ENCODE assay signal across 17 cellular contexts in the genomic region with DNA sequence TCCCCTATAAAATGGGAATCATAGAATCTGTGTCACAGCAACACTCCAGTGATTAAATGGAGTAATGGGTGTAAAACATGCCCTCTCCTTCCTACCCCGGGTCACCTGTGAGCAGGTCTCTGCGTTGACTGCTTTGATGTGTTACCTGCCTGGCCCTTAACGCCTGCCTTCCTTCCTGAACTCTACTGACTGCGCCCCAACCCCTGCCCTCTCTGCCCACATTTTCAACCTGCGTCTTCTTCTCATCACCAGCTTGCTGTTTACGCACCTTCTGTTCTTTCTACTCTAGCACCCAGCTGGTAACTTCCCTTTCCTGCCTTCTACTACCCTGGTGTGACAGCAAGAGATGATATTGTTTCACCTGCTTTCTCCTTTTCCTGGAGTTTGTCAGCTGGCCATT.
DNase-seq lines count a peak whose midpoint lies in the region; ATAC-seq and TF ChIP-seq lines count a peak whose summit lies in the region.
"Had no signal": no experiment of that assay in that cellular context is flagged by ENCODE, and none has a peak within 500 bp of the region (broad histone marks: within the 10 kb centered on the region; RNA-seq: fewer than 3 reads in every experiment).

No MANE protein-coding gene starts in this region.

- no peaks in the 10 kb centered on the region for H3K27me3 ChIP-seq in naive thymus-derived CD4-positive, alpha-beta T cell (ENCODE audit: control insufficient read depth in 2 of 2, insufficient read depth in 2 of 2, low read length in 2 of 2)
- H3K27me3 ChIP-seq in suprapubic skin, result no peaks in the 10 kb centered on the region
- H3K27me3 ChIP-seq: BLaER1 had no signal

- POLR2A ChIA-PET in activated naive CD8-positive, alpha-beta T cell treated with anti-CD3 and anti-CD28 coated beads, Interleukin-2, amount 10 ng/mL, durations not matched to agents 7 days and 5 days (lab: Charles Lee), result no interaction called here
- POLR2A ChIA-PET in naive thymus-derived CD4-positive, alpha-beta T cell (lab: Charles Lee), result no interaction called here

- CTCF ChIA-PET in naive thymus-derived CD4-positive, alpha-beta T cell (lab: Charles Lee), result no interaction called here

- peaks cover 6% of the 10 kb centered on the region for H3K4me1 Mint-ChIP-seq in activated naive CD8-positive, alpha-beta T cell treated with anti-CD3 and anti-CD28 coated beads, Interleukin-2, amount 10 ng/mL, durations not matched to agents 7 days and 5 days
- H3K4me1 Mint-ChIP-seq in activated naive CD8-positive, alpha-beta T cell treated with anti-CD3 and anti-CD28 coated beads for 36 hours, result peaks cover 4% of the 10 kb centered on the region
- peaks cover 0 to 17% (median 5%) of the 10 kb centered on the region in 7 donors for H3K4me1 Mint-ChIP-seq in naive thymus-derived CD4-positive, alpha-beta T cell
- H3K4me1 Mint-ChIP-seq: CD14-positive monocyte had no signal

- TF ChIP-seq EP300 in suprapubic skin (IDR thresholded peaks at IDR 0.05), result no peak

- no peaks in the 10 kb centered on the region for H3K27me3 Mint-ChIP-seq in activated naive CD8-positive, alpha-beta T cell treated with anti-CD3 and anti-CD28 coated beads, Interleukin-2, amount 10 ng/mL, durations not matched to agents 7 days and 5 days
- no peaks in the 10 kb centered on the region for H3K27me3 Mint-ChIP-seq in activated naive CD8-positive, alpha-beta T cell treated with anti-CD3 and anti-CD28 coated beads for 36 hours
- no peaks in the 10 kb centered on the region for H3K27me3 Mint-ChIP-seq in naive thymus-derived CD4-positive, alpha-beta T cell

- no peak for DNase-seq in activated naive CD8-positive, alpha-beta T cell treated with anti-CD3 and anti-CD28 coated beads, Interleukin-2, amount 10 ng/mL, durations not matched to agents 7 days and 5 days
- no peak for DNase-seq in activated naive CD8-positive, alpha-beta T cell treated with anti-CD3 and anti-CD28 coated beads for 36 hours
- DNase-seq in NCI-H69 (lab: John Stamatoyannopoulos, UW) (peak; percentile 35), amniotic stem cell (lab: John Stamatoyannopoulos, UW) (no peak), suprapubic skin (ENCODE audit: low spot score in 2 of 2) (no peak), iPS-NIHi11 (ENCODE audit: low spot score) (no peak)
- peak in 6 of 9 donors; percentile 10 to 49 (median 34) for DNase-seq in naive thymus-derived CD4-positive, alpha-beta T cell
- DNase-seq in activated CD4-positive, CD25-positive, alpha-beta regulatory T cell treated with anti-CD3 and anti-CD28 coated beads, Interleukin-2, amount 50 U/mL, for 72 hours, result no peak
- DNase-seq: 8988T, Caco-2, DMS79, GDM1, GOT3, H7, IMR-90 had no signal

- no peaks in the 10 kb centered on the region for H3K9me3 ChIP-seq in naive thymus-derived CD4-positive, alpha-beta T cell (ENCODE audit: control insufficient read depth in 2 of 3, low read length in 3 of 3)
- H3K9me3 ChIP-seq in suprapubic skin, result no peaks in the 10 kb centered on the region
- H3K9me3 ChIP-seq: BLaER1, Caco-2 had no signal

- WGBS in suprapubic skin, result 79% methylated on average over 6 of the region's 6 CpGs

- no peak overlapping the region for H3K4me3 ChIP-seq in naive thymus-derived CD4-positive, alpha-beta T cell (ENCODE audit: low read length)
- no peak overlapping the region for H3K4me3 ChIP-seq in suprapubic skin
- H3K4me3 ChIP-seq: BLaER1 had no signal

- peaks cover 15% of the 10 kb centered on the region for H3K36me3 Mint-ChIP-seq in activated naive CD8-positive, alpha-beta T cell treated with anti-CD3 and anti-CD28 coated beads, Interleukin-2, amount 10 ng/mL, durations not matched to agents 7 days and 5 days
- peaks cover 18% of the 10 kb centered on the region for H3K36me3 Mint-ChIP-seq in activated naive CD8-positive, alpha-beta T cell treated with anti-CD3 and anti-CD28 coated beads for 36 hours
- peaks cover 4 to 63% (median 52%) of the 10 kb centered on the region in 5 donors for H3K36me3 Mint-ChIP-seq in naive thymus-derived CD4-positive, alpha-beta T cell

- intact Hi-C loops in naive thymus-derived CD4-positive, alpha-beta T cell (cut with micrococcal nuclease), result no loop called here

- no peak for TF ChIP-seq POLR2A in suprapubic skin (IDR thresholded peaks at IDR 0.05)

- H3K27ac ChIP-seq in naive thymus-derived CD4-positive, alpha-beta T cell (ENCODE audit: low read depth, low read length), result no peak overlapping the region
- H3K27ac ChIP-seq in suprapubic skin, result no peak overlapping the region
- H3K27ac ChIP-seq: BLaER1 had no signal

- peaks cover 3% of the 10 kb centered on the region for H3K9me3 Mint-ChIP-seq in activated naive CD8-positive, alpha-beta T cell treated with anti-CD3 and anti-CD28 coated beads, Interleukin-2, amount 10 ng/mL, durations not matched to agents 7 days and 5 days
- H3K9me3 Mint-ChIP-seq in activated naive CD8-positive, alpha-beta T cell treated with anti-CD3 and anti-CD28 coated beads for 36 hours, result no peaks in the 10 kb centered on the region
- H3K9me3 Mint-ChIP-seq in naive thymus-derived CD4-positive, alpha-beta T cell, result peaks cover 0 to 4% (median 0%) of the 10 kb centered on the region in 11 donors
- H3K9me3 Mint-ChIP-seq: CD14-positive monocyte had no signal

- H3K27ac Mint-ChIP-seq in activated naive CD8-positive, alpha-beta T cell treated with anti-CD3 and anti-CD28 coated beads, Interleukin-2, amount 10 ng/mL, durations not matched to agents 7 days and 5 days, result peak overlapping the region; percentile 30
- no peak overlapping the region for H3K27ac Mint-ChIP-seq in activated naive CD8-positive, alpha-beta T cell treated with anti-CD3 and anti-CD28 coated beads for 36 hours
- peak overlapping the region in 6 of 9 donors; percentile 28 to 88 (median 62) for H3K27ac Mint-ChIP-seq in naive thymus-derived CD4-positive, alpha-beta T cell

- no peaks in the 10 kb centered on the region for H3K36me3 ChIP-seq in naive thymus-derived CD4-positive, alpha-beta T cell (ENCODE audit: control insufficient read depth in 2 of 3, insufficient read depth in 3 of 3, low read length in 3 of 3)
- H3K36me3 ChIP-seq in suprapubic skin, result no peaks in the 10 kb centered on the region

- no peak overlapping the region for H3K4me3 Mint-ChIP-seq in activated naive CD8-positive, alpha-beta T cell treated with anti-CD3 and anti-CD28 coated beads, Interleukin-2, amount 10 ng/mL, durations not matched to agents 7 days and 5 days
- no peak overlapping the region for H3K4me3 Mint-ChIP-seq in activated naive CD8-positive, alpha-beta T cell treated with anti-CD3 and anti-CD28 coated beads for 36 hours
- peak overlapping the region in 3 of 10 donors; percentile 1 to 25 (median 23) for H3K4me3 Mint-ChIP-seq in naive thymus-derived CD4-positive, alpha-beta T cell
- H3K4me3 Mint-ChIP-seq: CD14-positive monocyte had no signal

- ATAC-seq in activated naive CD8-positive, alpha-beta T cell treated with anti-CD3 and anti-CD28 coated beads, Interleukin-2, amount 10 ng/mL, durations not matched to agents 7 days and 5 days (ENCODE audit: low read depth), result no peak
- ATAC-seq in naive thymus-derived CD4-positive, alpha-beta T cell, result peak; percentile 57

- TF ChIP-seq CTCF in suprapubic skin (IDR thresholded peaks at IDR 0.05), result no peak

- H3K4me1 ChIP-seq in naive thymus-derived CD4-positive, alpha-beta T cell (ENCODE audit: control insufficient read depth in 2 of 2, insufficient read depth in 2 of 2, low read length in 2 of 2), result no peaks in the 10 kb centered on the region
- H3K4me1 ChIP-seq in suprapubic skin, result peaks cover 9% of the 10 kb centered on the region
- H3K4me1 ChIP-seq: BLaER1, Caco-2 had no signal

Comparison
In these comparisons a context has a peak if more than half of its experiments do, and no peak if none do; other contexts are left out.
1. DNase-seq: peak in NCI-H69 (single experiment) and naive thymus-derived CD4-positive, alpha-beta T cell (6 of 9); none in activated naive CD8-positive, alpha-beta T cell treated with anti-CD3 and anti-CD28 coated beads, Interleukin-2, amount 10 ng/mL, durations not matched to agents 7 days and 5 days (single experiment), activated naive CD8-positive, alpha-beta T cell treated with anti-CD3 and anti-CD28 coated beads for 36 hours (single experiment), amniotic stem cell (single experiment), activated CD4-positive, CD25-positive, alpha-beta regulatory T cell treated with anti-CD3 and anti-CD28 coated beads, Interleukin-2, amount 50 U/mL, for 72 hours (single experiment), suprapubic skin (0 of 2) and iPS-NIHi11 (single experiment).